2 cellular contexts compared by ENCODE assay signal in the genomic region with DNA sequence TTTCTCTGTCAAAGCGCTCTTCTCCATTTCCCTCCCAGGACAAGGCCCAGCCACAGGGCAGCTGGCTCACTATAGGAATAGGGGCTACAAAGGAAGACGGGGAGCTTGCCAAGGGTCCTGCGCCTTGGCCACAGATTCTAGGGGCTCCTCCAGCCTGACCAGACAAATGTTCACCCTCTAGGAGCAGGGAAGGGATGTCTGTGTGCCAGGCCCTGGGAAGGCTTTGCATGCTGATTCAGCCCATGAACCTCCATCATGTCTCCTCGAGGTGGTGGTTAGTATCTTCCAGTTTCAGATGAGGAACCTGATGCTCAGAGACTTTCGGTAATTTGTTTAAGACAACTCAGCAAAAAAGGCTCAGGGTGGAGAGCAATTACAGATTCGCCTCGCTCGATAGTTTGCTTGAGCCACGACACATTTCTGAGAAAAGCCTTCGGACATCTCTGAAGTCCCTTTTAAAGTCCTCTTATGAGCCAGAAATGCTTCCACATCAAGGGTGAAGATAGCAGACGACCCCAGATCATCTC.
TF ChIP-seq lines count a peak whose summit lies in the region.

No MANE protein-coding gene starts in this region.

TF ChIP-seq in GM23338, 12 proteins besides CTCF, POLR2A, EP300 and RAD21 (continued from another document):
- TF ChIP-seq, protein P1, sequence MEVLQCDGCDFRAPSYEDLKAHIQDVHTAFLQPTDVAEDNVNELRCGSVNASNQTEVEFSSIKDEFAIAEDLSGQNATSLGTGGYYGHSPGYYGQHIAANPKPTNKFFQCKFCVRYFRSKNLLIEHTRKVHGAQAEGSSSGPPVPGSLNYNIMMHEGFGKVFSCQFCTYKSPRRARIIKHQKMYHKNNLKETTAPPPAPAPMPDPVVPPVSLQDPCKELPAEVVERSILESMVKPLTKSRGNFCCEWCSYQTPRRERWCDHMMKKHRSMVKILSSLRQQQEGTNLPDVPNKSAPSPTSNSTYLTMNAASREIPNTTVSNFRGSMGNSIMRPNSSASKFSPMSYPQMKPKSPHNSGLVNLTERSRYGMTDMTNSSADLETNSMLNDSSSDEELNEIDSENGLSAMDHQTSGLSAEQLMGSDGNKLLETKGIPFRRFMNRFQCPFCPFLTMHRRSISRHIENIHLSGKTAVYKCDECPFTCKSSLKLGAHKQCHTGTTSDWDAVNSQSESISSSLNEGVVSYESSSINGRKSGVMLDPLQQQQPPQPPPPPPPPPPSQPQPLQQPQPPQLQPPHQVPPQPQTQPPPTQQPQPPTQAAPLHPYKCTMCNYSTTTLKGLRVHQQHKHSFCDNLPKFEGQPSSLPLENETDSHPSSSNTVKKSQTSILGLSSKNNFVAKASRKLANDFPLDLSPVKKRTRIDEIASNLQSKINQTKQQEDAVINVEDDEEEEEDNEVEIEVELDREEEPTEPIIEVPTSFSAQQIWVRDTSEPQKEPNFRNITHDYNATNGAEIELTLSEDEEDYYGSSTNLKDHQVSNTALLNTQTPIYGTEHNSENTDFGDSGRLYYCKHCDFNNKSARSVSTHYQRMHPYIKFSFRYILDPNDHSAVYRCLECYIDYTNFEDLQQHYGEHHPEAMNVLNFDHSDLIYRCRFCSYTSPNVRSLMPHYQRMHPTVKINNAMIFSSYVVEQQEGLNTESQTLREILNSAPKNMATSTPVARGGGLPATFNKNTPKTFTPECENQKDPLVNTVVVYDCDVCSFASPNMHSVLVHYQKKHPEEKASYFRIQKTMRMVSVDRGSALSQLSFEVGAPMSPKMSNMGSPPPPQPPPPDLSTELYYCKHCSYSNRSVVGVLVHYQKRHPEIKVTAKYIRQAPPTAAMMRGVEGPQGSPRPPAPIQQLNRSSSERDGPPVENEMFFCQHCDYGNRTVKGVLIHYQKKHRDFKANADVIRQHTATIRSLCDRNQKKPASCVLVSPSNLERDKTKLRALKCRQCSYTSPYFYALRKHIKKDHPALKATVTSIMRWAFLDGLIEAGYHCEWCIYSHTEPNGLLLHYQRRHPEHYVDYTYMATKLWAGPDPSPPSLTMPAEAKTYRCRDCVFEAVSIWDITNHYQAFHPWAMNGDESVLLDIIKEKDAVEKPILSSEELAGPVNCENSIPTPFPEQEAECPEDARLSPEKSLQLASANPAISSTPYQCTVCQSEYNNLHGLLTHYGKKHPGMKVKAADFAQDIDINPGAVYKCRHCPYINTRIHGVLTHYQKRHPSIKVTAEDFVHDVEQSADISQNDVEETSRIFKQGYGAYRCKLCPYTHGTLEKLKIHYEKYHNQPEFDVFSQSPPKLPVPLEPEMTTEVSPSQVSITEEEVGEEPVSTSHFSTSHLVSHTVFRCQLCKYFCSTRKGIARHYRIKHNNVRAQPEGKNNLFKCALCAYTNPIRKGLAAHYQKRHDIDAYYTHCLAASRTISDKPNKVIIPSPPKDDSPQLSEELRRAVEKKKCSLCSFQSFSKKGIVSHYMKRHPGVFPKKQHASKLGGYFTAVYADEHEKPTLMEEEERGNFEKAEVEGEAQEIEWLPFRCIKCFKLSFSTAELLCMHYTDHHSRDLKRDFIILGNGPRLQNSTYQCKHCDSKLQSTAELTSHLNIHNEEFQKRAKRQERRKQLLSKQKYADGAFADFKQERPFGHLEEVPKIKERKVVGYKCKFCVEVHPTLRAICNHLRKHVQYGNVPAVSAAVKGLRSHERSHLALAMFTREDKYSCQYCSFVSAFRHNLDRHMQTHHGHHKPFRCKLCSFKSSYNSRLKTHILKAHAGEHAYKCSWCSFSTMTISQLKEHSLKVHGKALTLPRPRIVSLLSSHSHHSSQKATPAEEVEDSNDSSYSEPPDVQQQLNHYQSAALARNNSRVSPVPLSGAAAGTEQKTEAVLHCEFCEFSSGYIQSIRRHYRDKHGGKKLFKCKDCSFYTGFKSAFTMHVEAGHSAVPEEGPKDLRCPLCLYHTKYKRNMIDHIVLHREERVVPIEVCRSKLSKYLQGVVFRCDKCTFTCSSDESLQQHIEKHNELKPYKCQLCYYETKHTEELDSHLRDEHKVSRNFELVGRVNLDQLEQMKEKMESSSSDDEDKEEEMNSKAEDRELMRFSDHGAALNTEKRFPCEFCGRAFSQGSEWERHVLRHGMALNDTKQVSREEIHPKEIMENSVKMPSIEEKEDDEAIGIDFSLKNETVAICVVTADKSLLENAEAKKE (CRISPR knock-in tag; IDR thresholded peaks at IDR 0.05): no peak
- no peak for TF ChIP-seq ZNF331 (CRISPR knock-in tag; IDR thresholded peaks at IDR 0.05; ENCODE audit: low read depth)
- TF ChIP-seq, protein P2, sequence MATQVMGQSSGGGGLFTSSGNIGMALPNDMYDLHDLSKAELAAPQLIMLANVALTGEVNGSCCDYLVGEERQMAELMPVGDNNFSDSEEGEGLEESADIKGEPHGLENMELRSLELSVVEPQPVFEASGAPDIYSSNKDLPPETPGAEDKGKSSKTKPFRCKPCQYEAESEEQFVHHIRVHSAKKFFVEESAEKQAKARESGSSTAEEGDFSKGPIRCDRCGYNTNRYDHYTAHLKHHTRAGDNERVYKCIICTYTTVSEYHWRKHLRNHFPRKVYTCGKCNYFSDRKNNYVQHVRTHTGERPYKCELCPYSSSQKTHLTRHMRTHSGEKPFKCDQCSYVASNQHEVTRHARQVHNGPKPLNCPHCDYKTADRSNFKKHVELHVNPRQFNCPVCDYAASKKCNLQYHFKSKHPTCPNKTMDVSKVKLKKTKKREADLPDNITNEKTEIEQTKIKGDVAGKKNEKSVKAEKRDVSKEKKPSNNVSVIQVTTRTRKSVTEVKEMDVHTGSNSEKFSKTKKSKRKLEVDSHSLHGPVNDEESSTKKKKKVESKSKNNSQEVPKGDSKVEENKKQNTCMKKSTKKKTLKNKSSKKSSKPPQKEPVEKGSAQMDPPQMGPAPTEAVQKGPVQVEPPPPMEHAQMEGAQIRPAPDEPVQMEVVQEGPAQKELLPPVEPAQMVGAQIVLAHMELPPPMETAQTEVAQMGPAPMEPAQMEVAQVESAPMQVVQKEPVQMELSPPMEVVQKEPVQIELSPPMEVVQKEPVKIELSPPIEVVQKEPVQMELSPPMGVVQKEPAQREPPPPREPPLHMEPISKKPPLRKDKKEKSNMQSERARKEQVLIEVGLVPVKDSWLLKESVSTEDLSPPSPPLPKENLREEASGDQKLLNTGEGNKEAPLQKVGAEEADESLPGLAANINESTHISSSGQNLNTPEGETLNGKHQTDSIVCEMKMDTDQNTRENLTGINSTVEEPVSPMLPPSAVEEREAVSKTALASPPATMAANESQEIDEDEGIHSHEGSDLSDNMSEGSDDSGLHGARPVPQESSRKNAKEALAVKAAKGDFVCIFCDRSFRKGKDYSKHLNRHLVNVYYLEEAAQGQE (IDR thresholded peaks at IDR 0.05; ENCODE audit: unreplicated experiment): no peak
- TF ChIP-seq EZH2 (IDR thresholded peaks at IDR 0.05; ENCODE audit: low read depth, unreplicated experiment): no peak
- TF ChIP-seq CREB1 (CRISPR knock-in tag; IDR thresholded peaks at IDR 0.05; ENCODE audit: low read depth): no peak
TF ChIP-seq in GM23338: peak in this region for 0.

TF ChIP-seq in GM12878, 131 proteins besides CTCF, POLR2A, EP300 and RAD21 (continued from another document):
- TF ChIP-seq NFXL1 (IDR thresholded peaks at IDR 0.05; ENCODE audit: borderline replicate concordance) (no peak), RFX5 (IDR thresholded peaks at IDR 0.05; ENCODE audit: low read depth, low read length) (no peak), SREBF2 (IDR thresholded peaks at IDR 0.05; ENCODE audit: low read length) (no peak), LARP7 (IDR thresholded peaks at IDR 0.05) (no peak), SIX5 (IDR thresholded peaks at IDR 0.05; ENCODE audit: low read depth, low read length, severe bottlenecking) (no peak), ZSCAN29 (IDR thresholded peaks at IDR 0.05) (no peak)
- TF ChIP-seq, protein P3, sequence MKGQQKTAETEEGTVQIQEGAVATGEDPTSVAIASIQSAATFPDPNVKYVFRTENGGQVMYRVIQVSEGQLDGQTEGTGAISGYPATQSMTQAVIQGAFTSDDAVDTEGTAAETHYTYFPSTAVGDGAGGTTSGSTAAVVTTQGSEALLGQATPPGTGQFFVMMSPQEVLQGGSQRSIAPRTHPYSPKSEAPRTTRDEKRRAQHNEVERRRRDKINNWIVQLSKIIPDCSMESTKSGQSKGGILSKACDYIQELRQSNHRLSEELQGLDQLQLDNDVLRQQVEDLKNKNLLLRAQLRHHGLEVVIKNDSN (IDR thresholded peaks at IDR 0.05; ENCODE audit: borderline replicate concordance, extremely low read length, insufficient read depth, low read depth, low read length): no peak
- TF ChIP-seq, protein P4, sequence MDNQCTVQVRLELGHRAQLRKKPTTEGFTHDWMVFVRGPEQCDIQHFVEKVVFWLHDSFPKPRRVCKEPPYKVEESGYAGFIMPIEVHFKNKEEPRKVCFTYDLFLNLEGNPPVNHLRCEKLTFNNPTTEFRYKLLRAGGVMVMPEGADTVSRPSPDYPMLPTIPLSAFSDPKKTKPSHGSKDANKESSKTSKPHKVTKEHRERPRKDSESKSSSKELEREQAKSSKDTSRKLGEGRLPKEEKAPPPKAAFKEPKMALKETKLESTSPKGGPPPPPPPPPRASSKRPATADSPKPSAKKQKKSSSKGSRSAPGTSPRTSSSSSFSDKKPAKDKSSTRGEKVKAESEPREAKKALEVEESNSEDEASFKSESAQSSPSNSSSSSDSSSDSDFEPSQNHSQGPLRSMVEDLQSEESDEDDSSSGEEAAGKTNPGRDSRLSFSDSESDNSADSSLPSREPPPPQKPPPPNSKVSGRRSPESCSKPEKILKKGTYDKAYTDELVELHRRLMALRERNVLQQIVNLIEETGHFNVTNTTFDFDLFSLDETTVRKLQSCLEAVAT (IDR thresholded peaks at IDR 0.05): no peak
- TF ChIP-seq, protein P5, sequence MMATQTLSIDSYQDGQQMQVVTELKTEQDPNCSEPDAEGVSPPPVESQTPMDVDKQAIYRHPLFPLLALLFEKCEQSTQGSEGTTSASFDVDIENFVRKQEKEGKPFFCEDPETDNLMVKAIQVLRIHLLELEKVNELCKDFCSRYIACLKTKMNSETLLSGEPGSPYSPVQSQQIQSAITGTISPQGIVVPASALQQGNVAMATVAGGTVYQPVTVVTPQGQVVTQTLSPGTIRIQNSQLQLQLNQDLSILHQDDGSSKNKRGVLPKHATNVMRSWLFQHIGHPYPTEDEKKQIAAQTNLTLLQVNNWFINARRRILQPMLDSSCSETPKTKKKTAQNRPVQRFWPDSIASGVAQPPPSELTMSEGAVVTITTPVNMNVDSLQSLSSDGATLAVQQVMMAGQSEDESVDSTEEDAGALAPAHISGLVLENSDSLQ (IDR thresholded peaks at IDR 0.05): no peak
